18 cellular contexts compared by ENCODE assay signal in the genomic region with DNA sequence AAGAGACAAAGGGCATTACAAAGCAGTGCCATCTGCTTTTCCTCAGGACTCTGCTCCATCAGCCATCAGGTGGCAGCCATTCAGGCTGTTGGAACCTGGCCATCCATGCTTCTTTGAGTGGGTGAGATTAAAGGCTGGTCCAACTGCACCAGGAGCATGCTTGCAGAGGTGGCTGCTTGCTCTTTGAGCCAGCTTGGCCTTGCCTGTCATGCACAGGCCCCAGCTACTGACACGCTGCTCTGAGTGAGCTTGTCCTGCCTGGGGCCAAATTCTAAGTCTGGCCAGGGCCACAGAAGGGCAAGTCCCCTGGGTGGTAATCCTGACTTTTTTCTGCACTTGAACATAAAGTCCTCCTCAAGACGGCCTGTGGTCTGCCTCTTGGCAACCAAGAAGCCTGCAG. TPM values are rescaled to one million over a fixed set of nuclear protein-coding genes. Genes with fewer than 3 reads are reported as not detected.
"Had no signal": no experiment of that assay in that cellular context is flagged by ENCODE, and none has a peak within 500 bp of the region (broad histone marks: within the 10 kb centered on the region; RNA-seq: fewer than 3 reads in every experiment).

No MANE protein-coding gene starts in this region.

RNA-seq across cellular contexts. Expression of gene POTEB3, which starts 43.1 kb away (rescaled TPM):
- total RNA-seq: activated naive CD4-positive, alpha-beta T cell treated with anti-CD3 and anti-CD28 coated beads for 36 hours; activated naive CD4-positive, alpha-beta T cell treated with anti-CD3 and anti-CD28 coated beads, Interleukin-2, amount 50 U/mL, for 72 hours; activated naive CD8-positive, alpha-beta T cell treated with anti-CD3 and anti-CD28 coated beads for 36 hours; activated naive CD8-positive, alpha-beta T cell treated with anti-CD3 and anti-CD28 coated beads, Interleukin-2, amount 10 ng/mL, durations not matched to agents 7 days and 5 days; activated T-cell treated with anti-CD3 and anti-CD28 coated beads, Interleukin-2, amount 50 U/mL, for 4 hours; activated T-cell treated with anti-CD3 and anti-CD28 coated beads, Interleukin-2, amount 50 U/mL, for 72 hours; activated T-helper 1 cell treated with anti-CD3 and anti-CD28 coated beads, Interleukin-12 subunit alpha, Interleukin-12 subunit beta, Interleukin-2, Interleukin-4 antibody, amounts not matched to agents 30 ng/mL and 10 ng/mL and 1 ng/mL, durations not matched to agents 14 hours and 24 hours and 36 hours; activated T-helper 17 cell treated with anti-CD3 and anti-CD28 coated beads, Interleukin-2, amount 50 U/mL, for 72 hours; activated T-helper 2 cell treated with anti-CD3 and anti-CD28 coated beads, Interferon-gamma antibody, Interleukin-2, Interleukin-4, amounts not matched to agents 10 μg/mL and 5 μg/mL and 100 μg/mL, durations not matched to agents 14 hours and 24 hours and 36 hours; adrenal gland; aorta; ascending aorta; astrocyte; body of pancreas; bronchial epithelial cell; cardiac muscle cell; cardiac septum had no signal
- polyA plus RNA-seq: adipose tissue, adrenal gland, aorta, cardiac muscle cell had no signal
